Comparison of ENCODE assay signal across 1 cellular context in the genomic region with DNA sequence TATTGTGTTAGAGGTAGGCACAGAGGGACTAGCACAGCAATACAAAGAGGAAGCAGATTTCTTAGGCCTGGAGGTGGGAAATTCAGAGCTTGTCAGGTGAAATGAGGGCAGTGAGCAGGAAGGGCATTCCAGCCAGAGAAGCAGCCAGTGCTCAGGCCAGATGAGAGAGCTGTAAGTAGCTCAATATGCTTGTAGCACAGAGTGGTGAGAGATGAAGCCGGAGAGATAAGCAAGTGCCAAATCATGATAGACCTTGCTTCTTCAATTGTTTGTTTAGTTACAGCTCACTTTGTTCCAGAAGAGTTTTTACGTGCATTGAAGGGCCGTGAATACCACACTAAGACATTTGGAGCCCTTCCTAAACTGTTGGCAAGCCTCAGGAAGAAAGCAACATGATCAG.
TF ChIP-seq lines count a peak whose summit lies in the region.

No MANE protein-coding gene starts in this region.

TF ChIP-seq in IMR-90, 13 proteins besides CTCF, POLR2A, EP300 and RAD21:
- TF ChIP-seq SMC3 (IDR thresholded peaks at IDR 0.05; ENCODE audit: low read depth, low read length), result no peak
- TF ChIP-seq MAFK (IDR thresholded peaks at IDR 0.05; ENCODE audit: low read depth, low read length), result no peak
- TF ChIP-seq CEBPB (IDR thresholded peaks at IDR 0.05; ENCODE audit: low read depth, low read length), result no peak
- TF ChIP-seq RCOR1 (IDR thresholded peaks at IDR 0.05; ENCODE audit: insufficient replicate concordance, low read length), result no peak
- TF ChIP-seq MAZ (IDR thresholded peaks at IDR 0.05; ENCODE audit: borderline replicate concordance, low read depth, low read length), result no peak
- no peak for TF ChIP-seq FOS (IDR thresholded peaks at IDR 0.05; ENCODE audit: low read depth, low read length)
- no peak for TF ChIP-seq RFX5 (IDR thresholded peaks at IDR 0.05; ENCODE audit: low read depth, low read length)
TF ChIP-seq in IMR-90: peak in this region for 0.
